8 cellular contexts compared by ENCODE assay signal in genomic region chr9:95425910-95426551, GRCh38.
A peak's percentile ranks its signal among the peaks of the same experiment; 100 is the strongest.
DNase-seq lines count a peak whose midpoint lies in the region; ATAC-seq, FAIRE-seq and TF ChIP-seq lines count a peak whose summit lies in the region.

No MANE protein-coding gene starts in this region.

- DNase-seq in H54 (ENCODE audit: insufficient read length, low spot score) (peak; percentile 71), fibroblast of pulmonary artery (ENCODE audit: low read depth) (peak; percentile 16), prostate gland (ENCODE audit: low spot score) (no peak), H4 (ENCODE audit: low spot score) (no peak), SHP77 treated with DMSO at 0.1 percent for 48 hours (lab: John Stamatoyannopoulos, UW) (no peak)

- H3K79me2 ChIP-seq in SU-DHL-6 (ENCODE audit: insufficient read depth, low read length), result no peaks in the 10 kb centered on the region

- intact Hi-C loops in prostate gland (cut with DNase I), result no loop called here

- peaks cover 22% of the 10 kb centered on the region; the same call in 1 of the 2 replicates for H3K9me3 ChIP-seq in SU-DHL-6 (ENCODE audit: insufficient read depth, low read length)
- H3K9me3 ChIP-seq in prostate gland, result no peaks in the 10 kb centered on the region

- TF ChIP-seq CTCF in C4-2B (conservative IDR thresholded peaks at IDR 0.05) (no peak), SU-DHL-6 (IDR thresholded peaks at IDR 0.05; ENCODE audit: insufficient read depth, low read length, poor library complexity, severe bottlenecking) (no peak), fibroblast of pulmonary artery (IDR thresholded peaks at IDR 0.05; ENCODE audit: low read length, missing control alignments) (no peak), prostate gland (IDR thresholded peaks at IDR 0.05) (no peak)

- no peak for ATAC-seq in HG02759 (IDR thresholded peaks at IDR 0.05; ENCODE audit: unreplicated experiment)

- no peak for TF ChIP-seq POLR2A in H54 (IDR thresholded peaks at IDR 0.05; ENCODE audit: low read depth, low read length)
- no peak for TF ChIP-seq POLR2A in prostate gland (IDR thresholded peaks at IDR 0.05)

- no peaks in the 10 kb centered on the region for H3K27me3 ChIP-seq in SU-DHL-6 (ENCODE audit: low read length)
- no peaks in the 10 kb centered on the region for H3K27me3 ChIP-seq in prostate gland (replicated peaks; ENCODE audit: insufficient read depth)

- H3K4me1 ChIP-seq in prostate gland (replicated peaks), result no peaks in the 10 kb centered on the region

- no peaks in the 10 kb centered on the region; the same call in 1 of the 2 replicates for H3F3A ChIP-seq in SU-DHL-6 (ENCODE audit: insufficient read depth)

- no peaks in the 10 kb centered on the region for H3K9me2 ChIP-seq in SU-DHL-6 (replicated peaks; ENCODE audit: insufficient read depth, low read length)

- peak overlapping the region; percentile 43 for H3K4me3 ChIP-seq in SU-DHL-6 (ENCODE audit: insufficient read depth, low read length, poor library complexity, severe bottlenecking)
- peak overlapping the region; percentile 47 for H3K4me3 ChIP-seq in fibroblast of pulmonary artery (replicated peaks; ENCODE audit: low read depth, low read length)
- H3K4me3 ChIP-seq in prostate gland, result peak overlapping the region; percentile 23 to 29

- peak overlapping the region; percentile 83 for H3K27ac ChIP-seq in C4-2B
- H3K27ac ChIP-seq in SU-DHL-6 (ENCODE audit: low read depth, low read length), result peak overlapping the region; percentile 19; the same call in 1 of the 2 replicates
- peak overlapping the region; percentile 80 to 87 for H3K27ac ChIP-seq in prostate gland

- peak overlapping the region; percentile 68 for H2AFZ ChIP-seq in SU-DHL-6 (ENCODE audit: low read depth, low read length, severe bottlenecking)

- WGBS in prostate gland, result 21% methylated on average over 11 of the region's 11 CpGs

- H3K36me3 ChIP-seq in SU-DHL-6 (ENCODE audit: low read length) (peaks cover 10% of the 10 kb centered on the region), prostate gland (no peaks in the 10 kb centered on the region)

- H3K9ac ChIP-seq in SU-DHL-6 (ENCODE audit: low read length), result peak overlapping the region; percentile 57

- no peaks in the 10 kb centered on the region for H4K20me1 ChIP-seq in SU-DHL-6 (ENCODE audit: low read depth, low read length)

- H3K4me2 ChIP-seq in SU-DHL-6 (ENCODE audit: low read depth, low read length, poor library complexity, severe bottlenecking), result peak overlapping the region; percentile 65

- peak; percentile 83 for FAIRE-seq in H54 (lab: Jason Lieb, UNC)

Comparison
In these comparisons a context has a peak if more than half of its experiments do, and no peak if none do; other contexts are left out.
1. H3K27ac ChIP-seq: peak in every context shown above with its lines; median percentile 84 in prostate gland; 83 in C4-2B; 19 in SU-DHL-6.
2. DNase-seq: peak in H54 (single experiment) and fibroblast of pulmonary artery (single experiment); none in prostate gland (single experiment), H4 (single experiment) and SHP77 treated with DMSO at 0.1 percent for 48 hours (single experiment).
3. Peak in every context shown above with its lines, with median percentiles within 50 percentile points of each other: H3K4me3 ChIP-seq.